24 cellular contexts compared by ENCODE assay signal in the genomic region with DNA sequence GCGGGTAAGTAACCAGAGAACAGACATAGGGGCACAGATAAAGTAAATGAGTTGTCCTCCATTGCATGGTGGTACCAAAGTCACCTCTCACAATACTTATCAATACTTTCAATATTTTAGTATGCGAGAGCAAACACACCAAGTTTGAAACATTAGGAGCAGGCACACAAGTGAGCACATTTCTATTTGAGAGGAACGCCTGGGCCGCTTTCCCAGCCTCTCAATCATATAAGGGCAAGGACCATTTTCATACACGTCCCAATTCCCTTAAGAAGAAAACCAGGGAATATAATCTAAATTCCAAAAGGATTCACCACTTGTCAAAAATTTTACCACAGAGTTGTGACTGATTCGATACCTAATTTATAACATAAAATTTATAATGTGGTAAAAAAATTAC. TPM values are rescaled to one million over a fixed set of nuclear protein-coding genes. Genes with fewer than 3 reads are reported as not detected.
"Had no signal": no experiment of that assay in that cellular context is flagged by ENCODE, and none has a peak within 500 bp of the region (broad histone marks: within the 10 kb centered on the region; RNA-seq: fewer than 3 reads in every experiment).

No MANE protein-coding gene starts in this region.

- H3K36me3 ChIP-seq: MG63, SJCRH30 had no signal

- H3K27me3 ChIP-seq: MG63, SJCRH30 had no signal

- H3K4me1 ChIP-seq: SJCRH30 had no signal

- DNase-seq: IMR-90, Karpas-422, KG1, MG63, NCI-H1092, NCI-H1105 treated with DMSO at 0.1 percent for 48 hours, NCI-H1417 treated with DMSO at 0.1 percent for 48 hours, NCI-H146, NCI-H1694 treated with DMSO at 0.1 percent for 48 hours, NCI-H1930, NCI-H2081, NCI-H2107, NCI-H226, NCI-H446, NCI-H510A, NCI-H524 treated with DMSO at 0.1 percent for 48 hours, NCI-H69, NCI-H774, RPMI8226, SHP77 treated with DMSO at 0.1 percent for 48 hours, SJCRH30 had no signal

- H3K27ac ChIP-seq: SJCRH30 had no signal

- H3K4me3 ChIP-seq: MG63, SJCRH30 had no signal

- H3K9me3 ChIP-seq: MG63, SJCRH30 had no signal

- ATAC-seq: HepG2, SK-N-SH treated with all-trans-retinoic acid at 6 μM for 48 hours had no signal

RNA-seq across cellular contexts. Expression of a gene that starts 7.5 kb away (rescaled TPM):
- total RNA-seq: HepG2, HT1080, IMR-90 had no signal
- polyA plus RNA-seq: HepG2, IMR-90 had no signal
